ENCODE assay signal across 1 cellular context in genomic region chr18:6357668-6358067, GRCh38.
TF ChIP-seq lines count a peak whose summit lies in the region.

No MANE protein-coding gene starts in this region.

TF ChIP-seq in GM23338, 12 proteins besides CTCF, POLR2A, EP300 and RAD21 (continued from another document):
- no peak for TF ChIP-seq REST (IDR thresholded peaks at IDR 0.05; ENCODE audit: unreplicated experiment)
